Comparison of ENCODE assay signal across 12 cellular contexts in the genomic region with DNA sequence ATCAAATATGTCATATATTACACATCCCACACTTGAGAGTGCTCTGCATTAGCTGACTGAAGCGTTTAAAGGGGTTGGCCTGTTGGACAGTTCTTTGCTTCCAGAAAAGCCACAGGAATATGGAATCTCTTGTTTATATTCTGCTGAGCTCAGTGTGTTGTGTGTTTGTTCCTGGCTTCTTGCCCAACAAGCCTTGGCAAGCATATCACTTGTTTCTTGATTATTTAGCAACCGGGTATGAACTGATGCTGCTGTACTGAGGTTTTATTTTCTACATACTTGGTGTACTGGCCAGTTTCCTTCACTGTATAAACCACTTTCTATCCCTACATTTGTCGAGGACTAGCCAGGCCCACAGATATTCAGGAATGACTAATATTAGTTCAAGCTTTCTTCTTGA.
DNase-seq lines count a peak whose midpoint lies in the region; TF ChIP-seq lines count a peak whose summit lies in the region.
"Had no signal": no experiment of that assay in that cellular context is flagged by ENCODE, and none has a peak within 500 bp of the region (broad histone marks: within the 10 kb centered on the region; RNA-seq: fewer than 3 reads in every experiment).

No MANE protein-coding gene starts in this region.

- CTCF ChIA-PET in HEK293T (lab: Yijun Ruan, JAX) = no interaction called here

- DNase-seq in DMS153 treated with DMSO at 0.1 percent for 48 hours (lab: John Stamatoyannopoulos, UW; ENCODE audit: unreplicated experiment) (peak; percentile 30), NCI-H1694 treated with DMSO at 0.1 percent for 48 hours (lab: John Stamatoyannopoulos, UW) (peak; percentile 62), cerebellar cortex (ENCODE audit: low spot score) (peak; percentile 29), mucosa of gallbladder (ENCODE audit: low spot score) (peak; percentile 76), HEK293T (ENCODE audit: extremely low spot score) (no peak), ascending aorta (ENCODE audit: low spot score in 2 of 2) (no peak), germinal center (ENCODE audit: low spot score) (no peak)
- no peak for DNase-seq in stimulated activated CD4-positive, alpha-beta T cell treated with anti-CD3 and anti-CD28 coated beads, Interleukin-15, amount 100 ng/mL, for 24 hours
- DNase-seq: activated CD4-positive, CD25-positive, alpha-beta regulatory T cell treated with anti-CD3 and anti-CD28 coated beads, Interleukin-2, amount 50 U/mL, for 72 hours; effector memory CD4-positive, alpha-beta T cell; Peyer's patch had no signal

- no peaks in the 10 kb centered on the region for H3K4me1 ChIP-seq in ascending aorta
- H3K4me1 ChIP-seq: Peyer's patch had no signal

- POLR2A ChIA-PET in HEK293T (lab: Yijun Ruan, JAX) = no interaction called here

- intact Hi-C loops in ascending aorta (cut with DNase I) = no loop called here

- no peak overlapping the region for H3K27ac ChIP-seq in ascending aorta
- H3K27ac ChIP-seq: neutrophil, Peyer's patch had no signal

- no peaks in the 10 kb centered on the region for H3K27me3 ChIP-seq in ascending aorta
- H3K27me3 ChIP-seq: neutrophil, Peyer's patch had no signal

- H3K36me3 ChIP-seq in ascending aorta = no peaks in the 10 kb centered on the region
- H3K36me3 ChIP-seq: neutrophil, Peyer's patch had no signal

- no peak for TF ChIP-seq CTCF in ascending aorta (IDR thresholded peaks at IDR 0.05)

- no peaks in the 10 kb centered on the region for H3K9me3 ChIP-seq in ascending aorta
- H3K9me3 ChIP-seq: neutrophil, Peyer's patch had no signal

- no peak overlapping the region for H3K4me3 ChIP-seq in ascending aorta
- H3K4me3 ChIP-seq: Peyer's patch had no signal

TF ChIP-seq in HEK293T, 16 proteins besides CTCF, POLR2A, EP300 and RAD21:
- no peak for TF ChIP-seq FOXM1 (IDR thresholded peaks at IDR 0.05; ENCODE audit: borderline replicate concordance)
- no peak for TF ChIP-seq LEF1 (IDR thresholded peaks at IDR 0.05; ENCODE audit: borderline replicate concordance)
- TF ChIP-seq ZNF384 (IDR thresholded peaks at IDR 0.05) = no peak
- no peak for TF ChIP-seq PKNOX1 (IDR thresholded peaks at IDR 0.05)

Comparison
In these comparisons a context has a peak if more than half of its experiments do, and no peak if none do; other contexts are left out.
1. DNase-seq: peak in DMS153 treated with DMSO at 0.1 percent for 48 hours (single experiment), NCI-H1694 treated with DMSO at 0.1 percent for 48 hours (single experiment), cerebellar cortex (single experiment) and mucosa of gallbladder (single experiment); none in stimulated activated CD4-positive, alpha-beta T cell treated with anti-CD3 and anti-CD28 coated beads, Interleukin-15, amount 100 ng/mL, for 24 hours (single experiment), HEK293T (single experiment), ascending aorta (0 of 2) and germinal center (single experiment).